In genomic region chr15:76235186-76235826, GRCh38 we compare ENCODE assay signal across 7 cellular contexts.
DNase-seq lines count a peak whose midpoint lies in the region; ATAC-seq and TF ChIP-seq lines count a peak whose summit lies in the region.

No MANE protein-coding gene starts in this region.

- H3K9ac ChIP-seq in DND-41 (ENCODE audit: low read depth, low read length): no peak overlapping the region

- H3K36me3 ChIP-seq in DND-41 (ENCODE audit: insufficient read depth, low read length) (peaks cover 7% of the 10 kb centered on the region; the same call in 1 of the 2 replicates), RWPE2 (ENCODE audit: low read depth) (peaks cover 24% of the 10 kb centered on the region), psoas muscle (ENCODE audit: insufficient read depth in 1 of 2, low read depth in 1 of 2) (peaks cover 0 to 15% of the 10 kb centered on the region in 2 donors)

- H3K4me3 ChIP-seq in DND-41 (ENCODE audit: low read depth in 1 of 2, low read length in 2 of 2) (no peak overlapping the region), RWPE2 (ENCODE audit: severe bottlenecking) (no peak overlapping the region), fibroblast of villous mesenchyme (ENCODE audit: low read depth, low read length) (no peak overlapping the region), psoas muscle (no peak overlapping the region)

- H3K9me3 ChIP-seq in DND-41 (ENCODE audit: insufficient read depth, low read length, severe bottlenecking): no peaks in the 10 kb centered on the region
- H3K9me3 ChIP-seq in RWPE2 (ENCODE audit: severe bottlenecking): no peaks in the 10 kb centered on the region
- no peaks in the 10 kb centered on the region for H3K9me3 ChIP-seq in psoas muscle

- DNase-seq in DND-41 (no peak), HuH-7 (ENCODE audit: low spot score) (peak; percentile 49), RWPE2 (ENCODE audit: low spot score) (no peak), fibroblast of villous mesenchyme (ENCODE audit: low read depth) (peak; percentile 50), psoas muscle (no peak), NCI-H187 treated with DMSO at 0.1 percent for 48 hours (lab: John Stamatoyannopoulos, UW) (no peak)

- TF ChIP-seq CTCF in DND-41 (IDR thresholded peaks at IDR 0.05; ENCODE audit: borderline replicate concordance, extremely low read depth, low read length, poor library complexity, severe bottlenecking) (peak; percentile 65), RWPE2 (IDR thresholded peaks at IDR 0.05; ENCODE audit: poor library complexity, severe bottlenecking) (peak; percentile 91), fibroblast of villous mesenchyme (IDR thresholded peaks at IDR 0.05; ENCODE audit: insufficient read depth, low read depth, low read length) (peak; percentile 41), psoas muscle (IDR thresholded peaks at IDR 0.05) (peak; percentile 58)

- H3K27ac ChIP-seq in DND-41 (ENCODE audit: low read length) (no peak overlapping the region), RWPE2 (ENCODE audit: poor library complexity, severe bottlenecking) (no peak overlapping the region), psoas muscle (no peak overlapping the region)

- H3K4me1 ChIP-seq in DND-41 (ENCODE audit: insufficient read depth, low read length): no peaks in the 10 kb centered on the region
- H3K4me1 ChIP-seq in RWPE2 (ENCODE audit: insufficient read depth, poor library complexity, severe bottlenecking): no peaks in the 10 kb centered on the region
- peaks cover 5% of the 10 kb centered on the region for H3K4me1 ChIP-seq in psoas muscle

- intact Hi-C loops in psoas muscle (cut with DNase I): loop anchor here (2.0 to 10.0 kb wide), 2 partner anchors 69 to 95 kb away; no protein-coding TSS in a partner anchor

- H4K20me1 ChIP-seq in DND-41 (ENCODE audit: insufficient read depth, low read length): no peaks in the 10 kb centered on the region; the same call in 1 of the 2 replicates

- ATAC-seq in DND-41 (ENCODE audit: insufficient read depth, low read depth) (peak; percentile 84), RWPE2 (ENCODE audit: low read depth) (peak; percentile 89), psoas muscle (peak; percentile 39 to 86 (median 83)), HG02588 (IDR thresholded peaks at IDR 0.05; ENCODE audit: unreplicated experiment) (no peak)

- WGBS in psoas muscle, 3 donors: 70 to 83% (median 71%) methylated on average over 3 of the region's 3 CpGs

- no peak overlapping the region for H3K4me2 ChIP-seq in DND-41 (ENCODE audit: insufficient read depth, low read length)

- H3K27me3 ChIP-seq in DND-41 (ENCODE audit: insufficient read depth, low read length, poor library complexity): no peaks in the 10 kb centered on the region
- H3K27me3 ChIP-seq in RWPE2 (ENCODE audit: insufficient read depth, poor library complexity, severe bottlenecking): no peaks in the 10 kb centered on the region
- no peaks in the 10 kb centered on the region for H3K27me3 ChIP-seq in psoas muscle (ENCODE audit: insufficient read depth in 3 of 3, low read length in 2 of 3)

- no peak overlapping the region for H2AFZ ChIP-seq in DND-41 (ENCODE audit: low read depth, low read length)

- no peaks in the 10 kb centered on the region for H3K79me2 ChIP-seq in DND-41 (ENCODE audit: insufficient read depth, low read length)

Comparison
In these comparisons a context has a peak if more than half of its experiments do, and no peak if none do; other contexts are left out.
1. DNase-seq: peak in HuH-7 (single experiment) and fibroblast of villous mesenchyme (single experiment); none in DND-41 (single experiment), RWPE2 (single experiment), psoas muscle (0 of 2) and NCI-H187 treated with DMSO at 0.1 percent for 48 hours (single experiment).
2. CTCF ChIP-seq: peak in every context shown above with its lines; median percentile 91 in RWPE2; 65 in DND-41; 58 in psoas muscle; 41 in fibroblast of villous mesenchyme.